ENCODE assay signal across 1 cellular context in genomic region chr22:20269201-20269600, GRCh38. TPM values are rescaled to one million over a fixed set of nuclear protein-coding genes. Genes with fewer than 3 reads are reported as not detected.
"Had no signal": no experiment of that assay in that cellular context is flagged by ENCODE, and none has a peak within 500 bp of the region (broad histone marks: within the 10 kb centered on the region; RNA-seq: fewer than 3 reads in every experiment).

No MANE protein-coding gene starts in this region.

RNA-seq across cellular contexts. Expression of gene RTN4R, which starts 1.1 kb away (rescaled TPM):
- total RNA-seq: OCI-LY7 had no signal
